Comparison of ENCODE assay signal across 18 cellular contexts in the genomic region with DNA sequence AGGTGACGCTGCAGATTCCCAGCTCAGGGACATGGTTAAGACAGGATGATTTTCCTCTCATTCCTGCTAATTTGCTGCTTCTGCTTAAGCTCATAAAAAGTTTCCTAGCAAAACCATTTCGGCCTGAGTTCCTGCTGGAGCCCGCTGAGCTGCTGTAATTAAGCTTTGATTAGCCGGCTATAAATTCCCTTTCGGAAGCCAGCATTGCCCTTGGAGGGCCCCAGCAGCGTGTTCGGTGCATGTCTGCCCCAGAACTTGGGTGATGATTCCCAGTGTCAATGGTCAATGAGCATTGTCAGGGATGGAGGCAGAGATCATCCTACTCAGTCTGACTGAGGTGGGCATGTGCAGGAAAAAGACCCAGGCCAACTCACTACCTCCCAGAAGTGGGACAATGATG.
A peak's percentile ranks its signal among the peaks of the same experiment; 100 is the strongest.
DNase-seq lines count a peak whose midpoint lies in the region; ATAC-seq, FAIRE-seq and TF ChIP-seq lines count a peak whose summit lies in the region.
"Had no signal": no experiment of that assay in that cellular context is flagged by ENCODE, and none has a peak within 500 bp of the region (broad histone marks: within the 10 kb centered on the region; RNA-seq: fewer than 3 reads in every experiment).

No MANE protein-coding gene starts in this region.

- H4K12ac ChIP-seq in trophoblast cell (ENCODE audit: low read depth, low read length), result no peak overlapping the region

- H3K79me2 ChIP-seq in H1 (ENCODE audit: control insufficient read depth in 1 of 2, insufficient read depth in 2 of 2, low read length in 2 of 2) (no peaks in the 10 kb centered on the region), trophoblast cell (ENCODE audit: control insufficient read depth, insufficient read depth, low read length, poor library complexity) (no peaks in the 10 kb centered on the region)

- no peaks in the 10 kb centered on the region for H3K9me3 Mint-ChIP-seq in T-helper 2 cell treated with Interferon-gamma antibody and Interleukin-4, amounts not matched to agents 5 μg/mL and 100 μg/mL, for 36 hours
- H3K9me3 Mint-ChIP-seq: CD4-positive, alpha-beta T cell; H9 had no signal

- in situ Hi-C loops in GM13977 (cut with MboI; ENCODE audit: low pct_unique_long_range_greater_than_20kb, low sequenced_read_pairs, unreplicated experiment), result no loop called here

- H2AFZ ChIP-seq in H1 (ENCODE audit: low read length), result no peak overlapping the region
- no peak overlapping the region for H2AFZ ChIP-seq in trophoblast cell (ENCODE audit: insufficient read depth, low read length, poor library complexity)

- H3K14ac ChIP-seq in H1 (ENCODE audit: insufficient read length) (no peak overlapping the region), trophoblast cell (ENCODE audit: low read length) (no peak overlapping the region)

- no peak for TF ChIP-seq POLR2A in H1 (IDR thresholded peaks at IDR 0.05; ENCODE audit: control extremely low read depth in 1 of 2, low read depth in 2 of 2, low read length in 2 of 2)

- no peak for TF ChIP-seq RAD21 in H1 (IDR thresholded peaks at IDR 0.05 in 1 of 2, conservative IDR thresholded peaks at IDR 0.05 in 1 of 2; ENCODE audit: low read depth in 2 of 2, low read length in 2 of 2)

- H2BK12ac ChIP-seq in H1 (ENCODE audit: low read depth, low read length) (no peak overlapping the region), trophoblast cell (ENCODE audit: low read length) (no peak overlapping the region)

- H3K36me3 ChIP-seq in HEK293 (ENCODE audit: control insufficient read depth in 2 of 2, insufficient read depth in 1 of 2, low read length in 2 of 2), result no peaks in the 10 kb centered on the region
- no peaks in the 10 kb centered on the region for H3K36me3 ChIP-seq in H1 (ENCODE audit: control insufficient read depth in 2 of 4, insufficient read depth in 4 of 4, low read length in 3 of 4)
- no peaks in the 10 kb centered on the region for H3K36me3 ChIP-seq in trophoblast cell (ENCODE audit: control insufficient read depth in 1 of 2, insufficient read depth in 2 of 2, low read length in 2 of 2)
- H3K36me3 ChIP-seq: BE2C had no signal

- H2AK5ac ChIP-seq in H1 (ENCODE audit: low read depth, low read length) (no peak overlapping the region), trophoblast cell (ENCODE audit: low read length) (no peak overlapping the region)

- H3K18ac ChIP-seq in H1 (ENCODE audit: extremely low read depth, low read length) (no peak overlapping the region), trophoblast cell (ENCODE audit: low read length) (no peak overlapping the region)

- POLR2A ChIA-PET in HEK293 (lab: Yijun Ruan, JAX), result no interaction called here
- POLR2A ChIA-PET in H1 (lab: Charles Lee; ENCODE audit: partially characterized antibody), result no interaction called here

- H3K4ac ChIP-seq in H1 (replicated peaks; ENCODE audit: insufficient read length, low read depth, low read length) (no peak overlapping the region), trophoblast cell (ENCODE audit: low read depth, low read length) (no peak overlapping the region)

- H3K36me3 Mint-ChIP-seq in T-helper 2 cell treated with Interferon-gamma antibody and Interleukin-4, amounts not matched to agents 5 μg/mL and 100 μg/mL, for 36 hours (ENCODE audit: low read depth), result no peaks in the 10 kb centered on the region

- H3K4me1 Mint-ChIP-seq in T-helper 2 cell treated with Interferon-gamma antibody and Interleukin-4, amounts not matched to agents 5 μg/mL and 100 μg/mL, for 36 hours (ENCODE audit: low read depth), result no peaks in the 10 kb centered on the region

- H2BK5ac ChIP-seq in H1 (ENCODE audit: low read depth, low read length) (no peak overlapping the region), trophoblast cell (ENCODE audit: low read depth, low read length, poor library complexity) (no peak overlapping the region)

- H3K79me1 ChIP-seq in H1 (ENCODE audit: low read depth, low read length) (no peaks in the 10 kb centered on the region), trophoblast cell (ENCODE audit: low read length) (no peaks in the 10 kb centered on the region)

- H3K27ac ChIP-seq in HEK293 (ENCODE audit: extremely low read depth, low read depth, low read length) (no peak overlapping the region), H1 (ENCODE audit: low read depth, low read length) (no peak overlapping the region), trophoblast cell (ENCODE audit: low read depth, low read length) (no peak overlapping the region)

- DNase-seq in NCI-H82 (lab: John Stamatoyannopoulos, UW) (peak; percentile 64), H1 (ENCODE audit: low read depth in 1 of 2, low spot score in 2 of 2) (no peak), trophoblast cell (no peak), GM13977 (ENCODE audit: low spot score) (no peak)
- no peak for DNase-seq in T-helper 2 cell treated with Interferon-gamma antibody and Interleukin-4, amounts not matched to agents 5 μg/mL and 100 μg/mL, for 36 hours (ENCODE audit: low spot score)
- DNase-seq: BE2C; C1 segment of cervical spinal cord; Caco-2; CD4-positive, alpha-beta T cell; GOT3; H9; IMR-90 had no signal

- H3K4me3 Mint-ChIP-seq in T-helper 2 cell treated with Interferon-gamma antibody and Interleukin-4, amounts not matched to agents 5 μg/mL and 100 μg/mL, for 36 hours, result no peak overlapping the region
- H3K4me3 Mint-ChIP-seq: CD4-positive, alpha-beta T cell; H9 had no signal

- WGBS in H1 (ENCODE audit: extremely low coverage in 1 of 2, insufficient coverage in 1 of 2, insufficient read length in 1 of 2, insufficient replicate concordance in 2 of 2, low coverage in 1 of 2, low lambda C conversion rate in 2 of 2, missing lambda C conversion rate in 1 of 2), 2 experiments, result 89% methylated on average over 7 of the region's 7 CpGs; no CpG with 5 or more reads in 1 of the 2 experiments
- no CpG with 5 or more reads among the region's 7 CpGs for WGBS in trophoblast cell (ENCODE audit: extremely low coverage, insufficient coverage, insufficient read length)

- TF ChIP-seq CTCF in HEK293 (tag by site-specific recombination; IDR thresholded peaks at IDR 0.05) (no peak), H1 (IDR thresholded peaks at IDR 0.05; ENCODE audit: control extremely low read depth in 1 of 3, insufficient read depth in 1 of 3, low read depth in 1 of 3, low read length in 3 of 3) (no peak), GM13977 (IDR thresholded peaks at IDR 0.05; ENCODE audit: extremely low read depth, insufficient read depth, missing control alignments) (no peak)

- H4K5ac ChIP-seq in H1 (ENCODE audit: insufficient read length, low read depth, low read length), result no peak overlapping the region

- no peak overlapping the region for H3K4me3 ChIP-seq in HEK293 (ENCODE audit: low read depth, low read length)
- H3K4me3 ChIP-seq in H1 (ENCODE audit: extremely low read depth in 1 of 4, insufficient read depth in 2 of 4, low read depth in 3 of 4, low read length in 4 of 4), result no peak overlapping the region
- H3K4me3 ChIP-seq in trophoblast cell (ENCODE audit: low read depth, low read length), result peak overlapping the region; percentile 10
- H3K4me3 ChIP-seq: K562 had no signal

- H3K27ac Mint-ChIP-seq in T-helper 2 cell treated with Interferon-gamma antibody and Interleukin-4, amounts not matched to agents 5 μg/mL and 100 μg/mL, for 36 hours, result no peak overlapping the region
- H3K27ac Mint-ChIP-seq: CD4-positive, alpha-beta T cell had no signal

- CTCF ChIA-PET in HEK293 (lab: Yijun Ruan, JAX), result no interaction called here
- CTCF ChIA-PET in H1 (lab: Charles Lee; ENCODE audit: partially characterized antibody), result interaction anchor here (1.0 to 5.2 kb wide), 4 partner anchors 15 to 87 kb away, joined by 3 to 20 read pairs (median 4); no protein-coding TSS in a partner anchor

- H2BK120ac ChIP-seq in H1 (replicated peaks; ENCODE audit: low read depth, low read length), result no peak overlapping the region
- no peak overlapping the region for H2BK120ac ChIP-seq in trophoblast cell (ENCODE audit: insufficient read depth, low read length, poor library complexity)

- TF ChIP-seq EP300 in H1 (IDR thresholded peaks at IDR 0.05; ENCODE audit: borderline replicate concordance in 1 of 2, low read depth in 2 of 2, low read length in 2 of 2), result no peak

- H2BK20ac ChIP-seq in H1 (ENCODE audit: low read length), result no peak overlapping the region

- H3K23me2 ChIP-seq in H1 (ENCODE audit: low read depth, low read length), result no peaks in the 10 kb centered on the region; the same call in 1 of the 2 replicates

- H4K91ac ChIP-seq in H1 (replicated peaks; ENCODE audit: insufficient read length, low read length), result no peak overlapping the region
- H4K91ac ChIP-seq in trophoblast cell (ENCODE audit: low read depth, low read length), result no peak overlapping the region

- H3K4me1 ChIP-seq in HEK293 (ENCODE audit: control insufficient read depth, insufficient read depth, low read length) (no peaks in the 10 kb centered on the region), H1 (replicated peaks in 1 of 4; ENCODE audit: control insufficient read depth in 3 of 4, insufficient read depth in 4 of 4, low read length in 3 of 4) (peaks cover 6 to 13% (median 13%) of the 10 kb centered on the region in 4 experiments), trophoblast cell (ENCODE audit: control insufficient read depth in 1 of 2, insufficient read depth in 2 of 2, low read length in 2 of 2) (no peaks in the 10 kb centered on the region)
- H3K4me1 ChIP-seq: Caco-2 had no signal

- H2BK15ac ChIP-seq in H1 (ENCODE audit: low read length), result peak overlapping the region; percentile 94; the same call in 1 of the 2 replicates

- H3K23ac ChIP-seq in H1 (ENCODE audit: insufficient read length), result no peak overlapping the region
- H3K23ac ChIP-seq in trophoblast cell (ENCODE audit: low read length), result no peak overlapping the region

- no peak for ATAC-seq in HG03571 (IDR thresholded peaks at IDR 0.05; ENCODE audit: unreplicated experiment)
- ATAC-seq: K562 had no signal

- H3K27me3 ChIP-seq in H1 (replicated peaks in 1 of 4; ENCODE audit: control insufficient read depth in 3 of 4, extremely low read depth in 1 of 4, insufficient read depth in 3 of 4, low read length in 3 of 4) (no peaks in the 10 kb centered on the region; a peak in 2 of 7 replicates), trophoblast cell (ENCODE audit: insufficient read depth, low read length) (no peaks in the 10 kb centered on the region)
- H3K27me3 ChIP-seq: BE2C had no signal

- no peak overlapping the region for H3K56ac ChIP-seq in H1 (replicated peaks; ENCODE audit: insufficient read length, low read depth, low read length)

- peaks cover 9% of the 10 kb centered on the region for H3K27me3 Mint-ChIP-seq in T-helper 2 cell treated with Interferon-gamma antibody and Interleukin-4, amounts not matched to agents 5 μg/mL and 100 μg/mL, for 36 hours (ENCODE audit: low read depth)

- H3K9me3 ChIP-seq in HEK293 (ENCODE audit: control insufficient read depth, insufficient read depth, low read depth, low read length) (no peaks in the 10 kb centered on the region), H1 (ENCODE audit: insufficient read depth in 2 of 2, low read depth in 1 of 2, low read length in 1 of 2) (no peaks in the 10 kb centered on the region), trophoblast cell (ENCODE audit: insufficient read depth, low read depth, low read length) (no peaks in the 10 kb centered on the region)
- H3K9me3 ChIP-seq: BE2C, Caco-2 had no signal

- H4K8ac ChIP-seq in H1 (ENCODE audit: extremely low read depth, insufficient read depth, low read length), result no peak overlapping the region
- H4K8ac ChIP-seq in trophoblast cell (ENCODE audit: low read depth, low read length), result no peak overlapping the region

- no peaks in the 10 kb centered on the region for H4K20me1 ChIP-seq in H1 (replicated peaks in 1 of 2; ENCODE audit: control insufficient read depth in 1 of 2, insufficient read depth in 2 of 2, low read length in 2 of 2)

- H3K4me2 ChIP-seq in H1 (ENCODE audit: insufficient read depth in 1 of 2, low read depth in 2 of 2, low read length in 2 of 2) (no peak overlapping the region), trophoblast cell (ENCODE audit: low read length) (no peak overlapping the region)

- no peak for FAIRE-seq in H1 (lab: Jason Lieb, UNC)
- FAIRE-seq: G401.6, GM12892, HTR-8/SVneo, K562 had no signal

- H3K9ac ChIP-seq in H1 (replicated peaks in 1 of 4; ENCODE audit: extremely low read depth in 1 of 4, low read depth in 3 of 4, low read length in 3 of 4) (no peak overlapping the region), trophoblast cell (ENCODE audit: low read length) (no peak overlapping the region)
